In the genomic region with DNA sequence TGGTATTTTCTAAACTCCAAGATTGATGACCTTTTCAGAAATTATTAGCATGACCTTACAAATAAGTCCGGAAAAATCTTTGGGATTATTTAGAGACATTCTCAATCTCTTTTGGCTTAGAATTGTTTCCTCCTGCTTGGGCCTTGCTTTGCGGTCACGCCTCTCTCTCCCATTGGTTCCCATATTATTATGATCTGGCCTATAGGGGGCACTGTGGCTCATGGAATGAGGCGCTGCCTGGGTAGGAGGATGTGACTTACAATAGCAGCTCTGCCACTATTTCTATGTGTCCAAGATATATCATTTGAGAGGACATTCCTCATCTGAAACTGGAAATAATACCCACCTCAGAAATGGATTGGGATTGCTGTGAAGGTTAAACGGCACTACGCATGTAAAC, we compare ENCODE assay signal across 8 cellular contexts.
DNase-seq lines count a peak whose midpoint lies in the region; ATAC-seq and TF ChIP-seq lines count a peak whose summit lies in the region.

No MANE protein-coding gene starts in this region.

- ATAC-seq in lower lobe of right lung, result no peak
- ATAC-seq in CD8-positive, alpha-beta T cell, result no peak
- ATAC-seq in sciatic nerve, result no peak
- ATAC-seq in GM19395 (IDR thresholded peaks at IDR 0.05; ENCODE audit: unreplicated experiment), result no peak

- H3K9me3 Mint-ChIP-seq in CD8-positive, alpha-beta T cell, result no peaks in the 10 kb centered on the region

- POLR2A ChIA-PET in CD8-positive, alpha-beta T cell (lab: Charles Lee), result no interaction called here

- H3K36me3 ChIP-seq in GM06990 (ENCODE audit: control insufficient read depth, insufficient read depth, low read length) (no peaks in the 10 kb centered on the region), lower lobe of right lung (no peaks in the 10 kb centered on the region)
- H3K36me3 ChIP-seq in CD8-positive, alpha-beta T cell (ENCODE audit: insufficient read depth, low read length), result no peaks in the 10 kb centered on the region

- H3K27ac ChIP-seq in VCaP (no peak overlapping the region), lower lobe of right lung (no peak overlapping the region)
- no peak overlapping the region for H3K27ac ChIP-seq in CD8-positive, alpha-beta T cell (ENCODE audit: low read depth, low read length)

- no peak overlapping the region for H3K4me3 Mint-ChIP-seq in CD8-positive, alpha-beta T cell

- H3K36me3 Mint-ChIP-seq in CD8-positive, alpha-beta T cell, result no peaks in the 10 kb centered on the region

- H3K27me3 ChIP-seq in GM06990 (replicated peaks; ENCODE audit: control insufficient read depth, insufficient read depth, low read length), result no peaks in the 10 kb centered on the region
- H3K27me3 ChIP-seq in lower lobe of right lung (ENCODE audit: low read depth), result no peaks in the 10 kb centered on the region
- no peaks in the 10 kb centered on the region for H3K27me3 ChIP-seq in CD8-positive, alpha-beta T cell (ENCODE audit: insufficient read depth, low read length)

- TF ChIP-seq CTCF in GM06990 (IDR thresholded peaks at IDR 0.05; ENCODE audit: insufficient read depth, low read length, poor library complexity, severe bottlenecking) (peak; percentile 50), VCaP (conservative IDR thresholded peaks at IDR 0.05) (peak; percentile 24; the same call in 1 of the 2 replicates), lower lobe of right lung (IDR thresholded peaks at IDR 0.05) (peak; percentile 25)
- TF ChIP-seq CTCF in CD8-positive, alpha-beta T cell (IDR thresholded peaks at IDR 0.05), result no peak

- no peaks in the 10 kb centered on the region for H3K9me3 ChIP-seq in lower lobe of right lung
- no peaks in the 10 kb centered on the region for H3K9me3 ChIP-seq in CD8-positive, alpha-beta T cell (ENCODE audit: low read length)

- CTCF ChIA-PET in CD8-positive, alpha-beta T cell (lab: Charles Lee), result no interaction called here

- intact Hi-C loops in lower lobe of right lung (cut with DNase I), result loop anchor here (10.0 kb wide), 1 partner anchor 538 kb away; no protein-coding TSS in a partner anchor
- intact Hi-C loops in CD8-positive, alpha-beta T cell (cut with DNase I, micrococcal nuclease), result loop anchor here in 1 of 2 experiments (5.0 to 10.0 kb wide), 2 partner anchors 1146 to 1218 kb away; no protein-coding TSS in a partner anchor
- intact Hi-C loops in sciatic nerve (cut with DNase I), result no loop called here

- DNase-seq in ACHN (peak; percentile 42), GM06990 (ENCODE audit: extremely low read depth, insufficient read length) (no peak), M059J (ENCODE audit: low read depth) (peak; percentile 54), lower lobe of right lung (no peak), sciatic nerve (ENCODE audit: low spot score) (no peak)
- DNase-seq in CD8-positive, alpha-beta T cell, result no peak

- no peaks in the 10 kb centered on the region for H3K4me1 Mint-ChIP-seq in CD8-positive, alpha-beta T cell (ENCODE audit: low read depth)

- in situ Hi-C loops in ACHN (cut with HindIII; ENCODE audit: low pct_ligation_motif_present, low pct_unique_long_range_greater_than_20kb, low sequenced_read_pairs), result no loop called here

- no peaks in the 10 kb centered on the region for H3K4me1 ChIP-seq in lower lobe of right lung
- no peaks in the 10 kb centered on the region for H3K4me1 ChIP-seq in CD8-positive, alpha-beta T cell (ENCODE audit: insufficient read depth, low read length)

- H3K27me3 Mint-ChIP-seq in CD8-positive, alpha-beta T cell (ENCODE audit: low read depth), result peaks cover 3% of the 10 kb centered on the region

- H3K4me3 ChIP-seq in GM06990 (replicated peaks; ENCODE audit: low read depth, low read length) (no peak overlapping the region), lower lobe of right lung (no peak overlapping the region)
- no peak overlapping the region for H3K4me3 ChIP-seq in CD8-positive, alpha-beta T cell (ENCODE audit: low read depth, low read length)

- no peak overlapping the region for H3K27ac Mint-ChIP-seq in CD8-positive, alpha-beta T cell

Comparison
In these comparisons a context has a peak if more than half of its experiments do, and no peak if none do; other contexts are left out.
1. DNase-seq: peak in ACHN (single experiment) and M059J (single experiment); none in GM06990 (single experiment), lower lobe of right lung (single experiment), CD8-positive, alpha-beta T cell (0 of 7) and sciatic nerve (single experiment).